In the genomic region with DNA sequence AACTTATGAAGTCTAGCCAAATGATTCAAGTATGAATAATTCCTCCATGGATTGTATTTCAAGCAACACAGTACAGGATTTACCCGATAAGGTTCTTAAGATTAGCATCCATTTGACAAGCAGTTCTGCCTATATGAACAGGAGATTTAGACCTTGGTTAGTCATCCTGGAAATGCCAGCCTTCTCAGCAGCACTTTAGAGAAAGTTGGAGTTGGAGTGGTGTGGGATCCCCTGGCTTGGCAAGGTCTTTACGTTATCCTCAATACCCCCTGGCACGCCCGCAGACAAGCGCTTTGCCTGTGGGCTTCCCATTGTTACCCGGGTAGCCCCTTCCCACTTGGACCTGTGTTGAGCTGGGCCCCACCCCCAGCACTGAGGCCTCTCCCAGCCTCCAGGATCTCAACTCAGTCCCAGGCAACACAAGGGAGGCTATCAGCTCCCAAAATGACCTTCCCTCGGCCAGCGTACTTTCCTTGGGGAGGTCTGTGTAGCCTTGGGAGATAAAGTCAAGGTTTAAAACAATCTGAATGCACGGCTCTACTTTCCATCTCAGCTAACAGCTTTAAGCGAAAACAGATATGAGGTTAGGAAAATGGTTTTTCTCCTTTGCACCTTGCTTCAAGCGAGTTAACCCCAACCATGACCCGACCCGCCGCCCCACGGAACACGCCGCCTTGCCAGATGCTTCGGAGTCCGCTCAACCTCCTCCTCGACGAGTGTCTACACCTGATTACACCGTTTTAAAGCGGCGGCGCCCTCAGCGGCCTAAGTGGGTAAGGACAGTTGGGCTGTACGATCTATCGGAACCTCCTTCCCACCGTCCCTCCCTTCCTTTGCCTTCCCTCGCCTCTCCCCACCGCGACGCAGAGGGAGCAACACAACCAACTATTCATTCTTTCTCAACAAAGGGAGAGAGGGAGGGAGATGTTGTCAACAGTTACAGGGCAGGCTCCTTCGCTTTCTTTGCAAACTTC, we compare ENCODE assay signal across 8 cellular contexts. TPM values are rescaled to one million over a fixed set of nuclear protein-coding genes. Genes with fewer than 3 reads are reported as not detected.
DNase-seq lines count a peak whose midpoint lies in the region; ATAC-seq, FAIRE-seq and TF ChIP-seq lines count a peak whose summit lies in the region.

No MANE protein-coding gene starts in this region.

- H3K4me3 Mint-ChIP-seq in brain, result peak overlapping the region; percentile 88 to 97 (median 92)

- DNase-seq in D721Med (ENCODE audit: insufficient read length, low spot score), result peak; percentile 73
- DNase-seq in RWPE1 (ENCODE audit: low spot score), result peak; percentile 83
- DNase-seq in iPS DF 19.7 (ENCODE audit: low read depth, low spot score), result peak; percentile 78
- peak; percentile 64 for DNase-seq in putamen (ENCODE audit: low spot score)
- no peak for DNase-seq in GF-D8 (lab: John Stamatoyannopoulos, UW)

- H3K4me1 Mint-ChIP-seq in brain, result peaks cover 40% of the 10 kb centered on the region

- no peak for FAIRE-seq in D721Med (lab: Jason Lieb, UNC)

- H3K27me3 Mint-ChIP-seq in brain, result peaks cover 26% of the 10 kb centered on the region

- no peaks in the 10 kb centered on the region for H3K9me3 Mint-ChIP-seq in brain

- H3K36me3 Mint-ChIP-seq in brain, result no peaks in the 10 kb centered on the region

- H3K27ac ChIP-seq in RWPE1, result peak overlapping the region; percentile 97

- POLR2A ChIA-PET in RWPE1 (lab: Yijun Ruan, JAX; ENCODE audit: low non-redundant PET), result interaction anchor here (1.0 kb wide), 1 partner anchor 133 kb away, joined by 3 read pairs; no protein-coding TSS in a partner anchor

- peak; percentile 79 for ATAC-seq in GM19351 (IDR thresholded peaks at IDR 0.05; ENCODE audit: unreplicated experiment)
- peak; percentile 78 for ATAC-seq in HG03439 (IDR thresholded peaks at IDR 0.05; ENCODE audit: unreplicated experiment)

- CTCF ChIA-PET in RWPE1 (lab: Yijun Ruan, JAX), result interaction anchor here (0.5 to 2.9 kb wide), 5 partner anchors 13 to 147 kb away, joined by 3 to 34 read pairs (median 5); no protein-coding TSS in a partner anchor

- peak overlapping the region; percentile 80 to 95 (median 87) for H3K27ac Mint-ChIP-seq in brain

- TF ChIP-seq CTCF in D721Med (IDR thresholded peaks at IDR 0.05; ENCODE audit: insufficient read depth, missing control alignments) (peak; percentile 27), RWPE1 (conservative IDR thresholded peaks at IDR 0.05; ENCODE audit: low read depth) (peak; percentile 78), brain (conservative IDR thresholded peaks at IDR 0.05) (peak; percentile 45 to 74)

RNA-seq across cellular contexts. Expression of gene BCAR3, which starts 1.2 kb away (rescaled TPM):
- 14.4 TPM for polyA plus RNA-seq in brain (ENCODE audit: insufficient read depth, low read depth, low replicate concordance)

Comparison
In these comparisons a context has a peak if more than half of its experiments do, and no peak if none do; other contexts are left out.
1. CTCF ChIP-seq: peak in every context shown above with its lines; median percentile 78 in RWPE1; 60 in brain; 27 in D721Med.